ENCODE assay signal across 1 cellular context in the genomic region with DNA sequence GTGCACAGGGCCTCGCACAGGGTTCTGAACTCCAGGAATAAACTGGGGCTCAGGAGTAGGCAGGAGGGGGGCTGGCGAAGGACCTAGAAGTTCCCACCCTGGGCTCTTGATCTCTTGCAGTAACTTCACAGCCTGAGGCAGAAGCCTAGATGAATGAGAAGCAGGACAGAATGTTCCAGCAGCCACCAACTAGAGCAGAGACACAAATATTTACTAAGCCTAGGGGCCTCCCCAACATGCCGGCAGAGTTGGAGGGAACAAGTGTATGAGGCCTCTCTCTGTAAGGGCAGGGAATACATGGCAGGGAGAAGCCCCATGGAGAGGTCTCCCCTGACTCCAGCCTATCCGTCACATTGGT.
TF ChIP-seq lines count a peak whose summit lies in the region.

No MANE protein-coding gene starts in this region.

TF ChIP-seq in HEK293T, 16 proteins besides CTCF, POLR2A, EP300 and RAD21 (continued from another document):
- TF ChIP-seq FOXK2 (IDR thresholded peaks at IDR 0.05) (no peak), ELF4 (IDR thresholded peaks at IDR 0.05) (no peak), ARNT (IDR thresholded peaks at IDR 0.05) (no peak), ZNF384 (IDR thresholded peaks at IDR 0.05) (no peak), BHLHE40 (IDR thresholded peaks at IDR 0.05; ENCODE audit: borderline replicate concordance) (no peak), NFRKB (IDR thresholded peaks at IDR 0.05) (no peak), TARDBP (IDR thresholded peaks at IDR 0.05) (no peak), FOXA1 (IDR thresholded peaks at IDR 0.05) (no peak), FOXM1 (IDR thresholded peaks at IDR 0.05; ENCODE audit: borderline replicate concordance) (no peak), LEF1 (IDR thresholded peaks at IDR 0.05; ENCODE audit: borderline replicate concordance) (no peak), CTBP1 (IDR thresholded peaks at IDR 0.05; ENCODE audit: borderline replicate concordance) (no peak), SUZ12 (IDR thresholded peaks at IDR 0.05) (no peak)
- TF ChIP-seq, protein P1, sequence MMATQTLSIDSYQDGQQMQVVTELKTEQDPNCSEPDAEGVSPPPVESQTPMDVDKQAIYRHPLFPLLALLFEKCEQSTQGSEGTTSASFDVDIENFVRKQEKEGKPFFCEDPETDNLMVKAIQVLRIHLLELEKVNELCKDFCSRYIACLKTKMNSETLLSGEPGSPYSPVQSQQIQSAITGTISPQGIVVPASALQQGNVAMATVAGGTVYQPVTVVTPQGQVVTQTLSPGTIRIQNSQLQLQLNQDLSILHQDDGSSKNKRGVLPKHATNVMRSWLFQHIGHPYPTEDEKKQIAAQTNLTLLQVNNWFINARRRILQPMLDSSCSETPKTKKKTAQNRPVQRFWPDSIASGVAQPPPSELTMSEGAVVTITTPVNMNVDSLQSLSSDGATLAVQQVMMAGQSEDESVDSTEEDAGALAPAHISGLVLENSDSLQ (IDR thresholded peaks at IDR 0.05) = no peak
